Comparison of ENCODE assay signal across 1 cellular context in genomic region chr12:30515351-30515750, GRCh38.
TF ChIP-seq lines count a peak whose summit lies in the region.

No MANE protein-coding gene starts in this region.

TF ChIP-seq in HepG2, 621 proteins besides CTCF, POLR2A, EP300 and RAD21 (continued from another document):
- TF ChIP-seq HOMEZ (CRISPR knock-in tag; IDR thresholded peaks at IDR 0.05; ENCODE audit: low read depth), result 0 out of 2 replicates have a peak, but pooled peaks have one; percentile 12
- TF ChIP-seq DPF2 (CRISPR knock-in tag; IDR thresholded peaks at IDR 0.05; ENCODE audit: borderline replicate concordance, low read depth), result no peak
- no peak for TF ChIP-seq CBX5 (CRISPR knock-in tag; IDR thresholded peaks at IDR 0.05; ENCODE audit: borderline replicate concordance)
- no peak for TF ChIP-seq ZNF556 (CRISPR knock-in tag; IDR thresholded peaks at IDR 0.05; ENCODE audit: borderline replicate concordance)
- TF ChIP-seq ZNF329 (CRISPR knock-in tag; IDR thresholded peaks at IDR 0.05; ENCODE audit: low read depth), result no peak
- peak; percentile 78 for TF ChIP-seq STAG1 (CRISPR knock-in tag; IDR thresholded peaks at IDR 0.05)
- TF ChIP-seq, protein P1, sequence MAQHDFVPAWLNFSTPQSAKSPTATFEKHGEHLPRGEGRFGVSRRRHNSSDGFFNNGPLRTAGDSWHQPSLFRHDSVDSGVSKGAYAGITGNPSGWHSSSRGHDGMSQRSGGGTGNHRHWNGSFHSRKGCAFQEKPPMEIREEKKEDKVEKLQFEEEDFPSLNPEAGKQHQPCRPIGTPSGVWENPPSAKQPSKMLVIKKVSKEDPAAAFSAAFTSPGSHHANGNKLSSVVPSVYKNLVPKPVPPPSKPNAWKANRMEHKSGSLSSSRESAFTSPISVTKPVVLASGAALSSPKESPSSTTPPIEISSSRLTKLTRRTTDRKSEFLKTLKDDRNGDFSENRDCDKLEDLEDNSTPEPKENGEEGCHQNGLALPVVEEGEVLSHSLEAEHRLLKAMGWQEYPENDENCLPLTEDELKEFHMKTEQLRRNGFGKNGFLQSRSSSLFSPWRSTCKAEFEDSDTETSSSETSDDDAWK (CRISPR knock-in tag; IDR thresholded peaks at IDR 0.05), result no peak
- TF ChIP-seq ZNF563 (CRISPR knock-in tag; IDR thresholded peaks at IDR 0.05), result no peak
TF ChIP-seq in HepG2: peak in this region for 2.
